In genomic region chrX:147901476-147902126, GRCh38 we compare ENCODE assay signal across 1 cellular context.
TF ChIP-seq lines count a peak whose summit lies in the region.

No MANE protein-coding gene starts in this region.

TF ChIP-seq in H1, 55 proteins besides CTCF, POLR2A, EP300 and RAD21:
- TF ChIP-seq EZH2 (IDR thresholded peaks at IDR 0.05; ENCODE audit: low read depth, low read length, severe bottlenecking) (no peak), E2F6 (IDR thresholded peaks at IDR 0.05) (no peak), SIN3A (conservative IDR thresholded peaks at IDR 0.05 in 1 of 2, IDR thresholded peaks at IDR 0.05 in 1 of 2; ENCODE audit: low read depth in 1 of 2, low read length in 2 of 2) (no peak), SIX5 (IDR thresholded peaks at IDR 0.05; ENCODE audit: low read depth, low read length) (no peak), HDAC2 (IDR thresholded peaks at IDR 0.05; ENCODE audit: borderline replicate concordance in 1 of 2, low read depth in 2 of 2, low read length in 2 of 2) (no peak), JUND (IDR thresholded peaks at IDR 0.05; ENCODE audit: low read length) (no peak), FOSL1 (IDR thresholded peaks at IDR 0.05; ENCODE audit: insufficient read depth, low read depth, low read length) (no peak), CBX8 (IDR thresholded peaks at IDR 0.05; ENCODE audit: borderline replicate concordance, low read depth, low read length) (no peak), CEBPB (IDR thresholded peaks at IDR 0.05; ENCODE audit: low read depth, low read length) (no peak), SP2 (IDR thresholded peaks at IDR 0.05; ENCODE audit: low read length) (no peak), TBP (IDR thresholded peaks at IDR 0.05; ENCODE audit: low read depth, low read length) (no peak), CREB1 (IDR thresholded peaks at IDR 0.05) (no peak), GTF2F1 (IDR thresholded peaks at IDR 0.05; ENCODE audit: borderline replicate concordance, low read depth, low read length) (no peak), KDM1A (IDR thresholded peaks at IDR 0.05; ENCODE audit: borderline replicate concordance, low read length) (no peak), RNF2 (IDR thresholded peaks at IDR 0.05; ENCODE audit: borderline replicate concordance, low read depth, low read length, missing control alignments, poor library complexity, severe bottlenecking) (no peak), ATF3 (IDR thresholded peaks at IDR 0.05; ENCODE audit: insufficient read depth, low read depth, low read length) (no peak), CHD2 (IDR thresholded peaks at IDR 0.05; ENCODE audit: low read length) (no peak), SRF (IDR thresholded peaks at IDR 0.05; ENCODE audit: low read depth, low read length) (no peak)
TF ChIP-seq in H1: peak in this region for 0.
